In genomic region chr17:79045001-79045729, GRCh38 we compare ENCODE assay signal across 11 cellular contexts. TPM values are rescaled to one million over a fixed set of nuclear protein-coding genes. Genes with fewer than 3 reads are reported as not detected.
DNase-seq lines count a peak whose midpoint lies in the region; ATAC-seq, FAIRE-seq and TF ChIP-seq lines count a peak whose summit lies in the region.
"Had no signal": no experiment of that assay in that cellular context is flagged by ENCODE, and none has a peak within 500 bp of the region (broad histone marks: within the 10 kb centered on the region; RNA-seq: fewer than 3 reads in every experiment).

No MANE protein-coding gene starts in this region.

- no peaks in the 10 kb centered on the region for H3K36me3 ChIP-seq in kidney (ENCODE audit: control insufficient read depth in 1 of 2, insufficient read depth in 2 of 2, low read length in 2 of 2)
- H3K36me3 ChIP-seq: HAP-1 had no signal

- peak overlapping the region; percentile 19 for H3K4me3 Mint-ChIP-seq in endothelial cell (ENCODE audit: unreplicated experiment)

- peaks cover 20% of the 10 kb centered on the region for H3K27me3 Mint-ChIP-seq in endothelial cell (ENCODE audit: unreplicated experiment)

- H3K4me3 ChIP-seq in kidney (ENCODE audit: low read length in 2 of 2): no peak overlapping the region
- H3K4me3 ChIP-seq: HAP-1, PC-9 had no signal

- H3K9ac ChIP-seq in kidney (ENCODE audit: low read length in 2 of 2): no peak overlapping the region

- H3K4me1 Mint-ChIP-seq in endothelial cell (ENCODE audit: unreplicated experiment): peaks cover 4% of the 10 kb centered on the region

- peaks cover 0 to 5% of the 10 kb centered on the region in 2 donors for H3K4me1 ChIP-seq in kidney (ENCODE audit: control insufficient read depth in 1 of 2, insufficient read depth in 1 of 2, low read depth in 1 of 2, low read length in 2 of 2)

- ATAC-seq in sciatic nerve (no peak), HG02870 (IDR thresholded peaks at IDR 0.05; ENCODE audit: unreplicated experiment) (no peak)

- DNase-seq in NCI-H1694 treated with DMSO at 0.1 percent for 48 hours (lab: John Stamatoyannopoulos, UW) (peak; percentile 4), NCI-H1694 (lab: John Stamatoyannopoulos, UW) (no peak), D341Med (ENCODE audit: low spot score) (peak; percentile 50), endothelial cell (ENCODE audit: low spot score) (no peak), sciatic nerve (ENCODE audit: low spot score) (peak; percentile 56), kidney (no peak), 8988T (no peak)

- peaks cover 7% of the 10 kb centered on the region for H3K36me3 Mint-ChIP-seq in endothelial cell (ENCODE audit: low read depth, unreplicated experiment)

- intact Hi-C loops in sciatic nerve (cut with DNase I): no loop called here
- intact Hi-C loops in kidney (cut with DNase I): loop anchor here (5.0 kb wide), 1 partner anchor 37 kb away; no protein-coding TSS in a partner anchor

- H3K27ac Mint-ChIP-seq in endothelial cell (ENCODE audit: unreplicated experiment): no peak overlapping the region

- H3K9me3 ChIP-seq in kidney (ENCODE audit: control insufficient read depth in 1 of 2, low read length in 2 of 2): no peaks in the 10 kb centered on the region
- H3K9me3 ChIP-seq: HAP-1 had no signal

- no peaks in the 10 kb centered on the region for H3K9me3 Mint-ChIP-seq in endothelial cell (ENCODE audit: unreplicated experiment)

- TF ChIP-seq CTCF in endothelial cell (IDR thresholded peaks at IDR 0.05; ENCODE audit: unreplicated experiment) (no peak), kidney (IDR thresholded peaks at IDR 0.05; ENCODE audit: borderline replicate concordance, extremely low read depth, insufficient read depth) (no peak)

- H3K27ac ChIP-seq in kidney (ENCODE audit: low read depth in 2 of 2, low read length in 2 of 2): no peak overlapping the region
- H3K27ac ChIP-seq: 22Rv1, PC-9 had no signal

- no peak for FAIRE-seq in kidney (lab: Jason Lieb, UNC)

RNA-seq across cellular contexts. Expression of gene C1QTNF1, which starts 21.2 kb away (rescaled TPM):
- total RNA-seq in endothelial cell (ENCODE audit: unreplicated experiment) (0.26 TPM), sciatic nerve (22.6 TPM), kidney (65.2 TPM)
- 18.0 TPM for polyA plus RNA-seq in kidney (ENCODE audit: insufficient read depth, low read depth, low replicate concordance)

RNA-seq across cellular contexts. Expression of gene ENGASE, which starts 29.5 kb away (rescaled TPM):
- total RNA-seq in endothelial cell (ENCODE audit: unreplicated experiment) (31.6 TPM), sciatic nerve (57.3 TPM), kidney (49.3 TPM)
- 14.3 TPM for polyA plus RNA-seq in kidney (ENCODE audit: insufficient read depth, low read depth, low replicate concordance)

RNA-seq across cellular contexts. Expression of gene CANT1, which starts 35.6 kb away (rescaled TPM):
- total RNA-seq in endothelial cell (ENCODE audit: unreplicated experiment): 81.6 TPM
- 28.9 TPM for total RNA-seq in sciatic nerve
- 56.6 TPM for total RNA-seq in kidney
- 23.0 TPM for polyA plus RNA-seq in kidney (ENCODE audit: insufficient read depth, low read depth, low replicate concordance)

Comparison
In these comparisons a context has a peak if more than half of its experiments do, and no peak if none do; other contexts are left out.
1. DNase-seq: peak in NCI-H1694 treated with DMSO at 0.1 percent for 48 hours (single experiment), D341Med (single experiment) and sciatic nerve (single experiment); none in NCI-H1694 (single experiment), endothelial cell (single experiment), kidney (single experiment) and 8988T (single experiment).
2. RNA of gene C1QTNF1, which starts 21.2 kb away (total RNA-seq): 65.2 TPM in kidney (single experiment) and 22.6 TPM in sciatic nerve (single experiment); 0.26 TPM in endothelial cell (single experiment); every median in the first group is over 10 times any median in the second.